Comparison of ENCODE assay signal across 1 cellular context in the genomic region with DNA sequence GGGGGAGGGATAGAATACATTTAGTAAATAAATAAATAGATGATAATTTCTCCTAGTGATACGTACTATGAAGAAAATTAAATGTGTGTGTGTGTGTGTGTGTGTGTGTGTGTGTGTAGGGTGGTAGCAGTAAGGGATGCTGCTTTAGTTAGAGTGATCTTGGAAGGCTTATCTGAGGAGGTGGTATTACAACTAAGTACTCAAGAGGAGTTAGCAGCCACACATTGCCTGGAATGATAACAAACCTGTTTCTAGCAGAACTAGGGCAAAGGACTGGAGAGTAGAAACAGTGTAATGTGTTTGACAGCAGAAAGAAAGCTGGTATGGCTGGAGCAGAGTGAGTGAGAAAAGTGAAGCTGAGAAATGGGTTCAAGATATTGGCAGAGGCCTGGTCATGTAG.
TF ChIP-seq lines count a peak whose summit lies in the region.

No MANE protein-coding gene starts in this region.

TF ChIP-seq in K562, 482 proteins besides CTCF, POLR2A, EP300 and RAD21 (continued from another document):
- TF ChIP-seq FOXA3 (CRISPR knock-in tag; conservative IDR thresholded peaks at IDR 0.05 in 1 of 2, IDR thresholded peaks at IDR 0.05 in 1 of 2) (no peak), TRIM28 (IDR thresholded peaks at IDR 0.05) (0 out of 2 replicates have a peak, but pooled peaks have one; percentile 23), ZNF347 (CRISPR knock-in tag; IDR thresholded peaks at IDR 0.05; ENCODE audit: low read depth) (no peak)
